Comparison of ENCODE assay signal across 23 cellular contexts in genomic region chr3:158663832-158664231, GRCh38. TPM values are rescaled to one million over a fixed set of nuclear protein-coding genes. Genes with fewer than 3 reads are reported as not detected.
"Had no signal": no experiment of that assay in that cellular context is flagged by ENCODE, and none has a peak within 500 bp of the region (broad histone marks: within the 10 kb centered on the region; RNA-seq: fewer than 3 reads in every experiment).

No MANE protein-coding gene starts in this region.

- H3K9me3 ChIP-seq: SJSA1 had no signal

- H3K9ac ChIP-seq: KMS-11 had no signal

- H2AFZ ChIP-seq: PC-9 had no signal

- H3K4me2 ChIP-seq: KMS-11, PC-9 had no signal

- H3K27ac ChIP-seq: KMS-11, PC-9, SJSA1, SK-N-MC had no signal

- H3K27me3 ChIP-seq: SJSA1 had no signal

- H3K4me3 ChIP-seq: PC-9, SJSA1, SK-N-MC had no signal

- FAIRE-seq: RCC 7860 had no signal

- DNase-seq: IMR-90, Kasumi-1, MM.1S, NCI-H1092 treated with DMSO at 0.1 percent for 48 hours, NCI-H1436, NCI-H187, NCI-H2029, NCI-H2081 treated with DMSO at 0.1 percent for 48 hours, NCI-H2171, NCI-H226, NCI-H446, NCI-H510A, NCI-H524 treated with DMSO at 0.1 percent for 48 hours, NCI-H69, NCI-H774, PC-9, Right ventricle myocardium superior, RPMI8226, SIG-M5 had no signal

RNA-seq across cellular contexts. Expression of gene LXN, which starts 8.6 kb away (rescaled TPM):
- total RNA-seq: PC-9, SJSA1 had no signal
